In genomic region chr20:51335329-51335841, GRCh38 we compare ENCODE assay signal across 9 cellular contexts.
A peak's percentile ranks its signal among the peaks of the same experiment; 100 is the strongest.
DNase-seq lines count a peak whose midpoint lies in the region; ATAC-seq and TF ChIP-seq lines count a peak whose summit lies in the region.
"Had no signal": no experiment of that assay in that cellular context is flagged by ENCODE, and none has a peak within 500 bp of the region (broad histone marks: within the 10 kb centered on the region; RNA-seq: fewer than 3 reads in every experiment).

No MANE protein-coding gene starts in this region.

- in situ Hi-C loops in SK-MEL-5 (cut with HindIII; ENCODE audit: low pct_unique_long_range_greater_than_20kb, low sequenced_read_pairs): no loop called here

- TF ChIP-seq CTCF in GM20000 (IDR thresholded peaks at IDR 0.05; ENCODE audit: extremely low read depth, missing control alignments) (no peak), hepatocyte (IDR thresholded peaks at IDR 0.05; ENCODE audit: poor library complexity) (no peak)

- ATAC-seq in GM18498 (IDR thresholded peaks at IDR 0.05; ENCODE audit: unreplicated experiment) (no peak), HG03520 (IDR thresholded peaks at IDR 0.05; ENCODE audit: unreplicated experiment) (no peak)

- H3K27ac ChIP-seq in hepatocyte: peak overlapping the region; percentile 55

- H3K36me3 ChIP-seq in hepatocyte (replicated peaks; ENCODE audit: insufficient read depth, low read depth): no peaks in the 10 kb centered on the region

- no peak overlapping the region for H3K4me2 ChIP-seq in hepatocyte

- DNase-seq in AG08395 (ENCODE audit: low spot score) (peak; percentile 74), GM20000 (ENCODE audit: low spot score) (peak; percentile 37), SK-MEL-5 (ENCODE audit: low read depth, low spot score) (peak; percentile 23), hepatocyte (ENCODE audit: low spot score) (peak; percentile 68), NK-92 (lab: John Stamatoyannopoulos, UW; ENCODE audit: unreplicated experiment) (no peak), NCI-H1105 treated with DMSO at 0.1 percent for 48 hours (lab: John Stamatoyannopoulos, UW) (no peak)
- DNase-seq: NCI-H69 had no signal

- H3K27me3 ChIP-seq in hepatocyte: no peaks in the 10 kb centered on the region

- H3K9me3 ChIP-seq in hepatocyte (ENCODE audit: low read depth): no peaks in the 10 kb centered on the region

- H4K20me1 ChIP-seq in hepatocyte (ENCODE audit: insufficient read depth, poor library complexity, severe bottlenecking): no peaks in the 10 kb centered on the region

- no peak overlapping the region for H2AFZ ChIP-seq in hepatocyte

- no peaks in the 10 kb centered on the region for H3K4me1 ChIP-seq in hepatocyte (ENCODE audit: insufficient read depth)

- H3K79me2 ChIP-seq in hepatocyte: no peaks in the 10 kb centered on the region

- H3K9me2 ChIP-seq in hepatocyte (replicated peaks; ENCODE audit: insufficient read depth): no peaks in the 10 kb centered on the region

- H3K4me3 ChIP-seq in hepatocyte: no peak overlapping the region

- WGBS in hepatocyte (ENCODE audit: low lambda C conversion rate, missing lambda C conversion rate): 59% methylated on average over 8 of the region's 8 CpGs

Comparison
In these comparisons a context has a peak if more than half of its experiments do, and no peak if none do; other contexts are left out.
1. DNase-seq: peak in AG08395 (single experiment), GM20000 (single experiment), SK-MEL-5 (single experiment) and hepatocyte (single experiment); none in NK-92 (single experiment) and NCI-H1105 treated with DMSO at 0.1 percent for 48 hours (single experiment).